1 cellular context compared by ENCODE assay signal in genomic region chr1:220157738-220158137, GRCh38.
TF ChIP-seq lines count a peak whose summit lies in the region.

No MANE protein-coding gene starts in this region.

TF ChIP-seq in endothelial cell of umbilical vein, 7 proteins besides CTCF, POLR2A, EP300 and RAD21 (continued from another document):
- TF ChIP-seq MYC (IDR thresholded peaks at IDR 0.05; ENCODE audit: low read depth, low read length) (no peak), POLR2AphosphoS5 (IDR thresholded peaks at IDR 0.05; ENCODE audit: insufficient read depth, low read depth, low read length) (no peak), FOS (IDR thresholded peaks at IDR 0.05; ENCODE audit: borderline replicate concordance, insufficient read depth, low read length) (no peak)
